1 cellular context compared by ENCODE assay signal in the genomic region with DNA sequence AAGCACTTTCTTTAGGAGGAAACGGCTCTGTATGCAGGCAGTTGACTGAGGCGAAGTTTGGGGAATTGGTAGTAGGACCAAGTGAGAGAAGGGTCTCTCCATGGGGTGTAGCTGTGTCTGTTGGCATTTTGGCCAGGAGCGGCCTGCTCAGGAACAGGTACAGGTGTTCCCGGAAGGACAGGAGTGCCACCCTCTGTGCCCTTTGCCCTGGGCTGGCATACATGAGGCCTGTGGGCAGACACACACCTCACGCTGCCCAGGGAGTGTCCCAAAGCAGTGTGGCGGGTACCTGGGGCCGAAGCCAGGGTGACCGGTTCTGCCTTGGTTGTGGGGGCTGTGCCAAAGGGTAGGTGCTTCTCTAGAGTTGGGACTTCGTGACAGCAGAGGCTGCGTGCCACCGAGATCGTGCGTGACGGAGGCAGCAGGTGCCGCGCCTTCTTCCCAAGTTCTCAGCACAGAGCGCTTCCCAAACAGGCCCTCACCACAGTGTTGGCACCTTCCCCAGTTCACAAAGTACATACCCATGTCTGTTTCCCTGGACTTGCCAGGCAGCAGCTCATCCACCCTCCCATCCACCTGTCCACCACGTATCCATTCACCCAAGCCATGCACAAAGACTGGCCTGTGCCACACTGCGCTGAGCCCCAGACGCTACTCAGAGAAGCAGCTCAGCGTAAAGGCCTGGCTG.
TF ChIP-seq lines count a peak whose summit lies in the region.

No MANE protein-coding gene starts in this region.

TF ChIP-seq in GM12891, 5 proteins besides CTCF, POLR2A, EP300 and RAD21:
- TF ChIP-seq POLR2AphosphoS5 (IDR thresholded peaks at IDR 0.05; ENCODE audit: low read depth, low read length) (no peak), PAX5 (IDR thresholded peaks at IDR 0.05; ENCODE audit: insufficient read depth, low read length, severe bottlenecking) (no peak), TAF1 (IDR thresholded peaks at IDR 0.05; ENCODE audit: low read depth, low read length) (no peak), POU2F2 (IDR thresholded peaks at IDR 0.05; ENCODE audit: low read depth, low read length) (no peak), SPI1 (IDR thresholded peaks at IDR 0.05; ENCODE audit: low read depth, low read length) (no peak)
